In genomic region chr6:142705054-142705453, GRCh38 we compare ENCODE assay signal across 20 cellular contexts.
"Had no signal": no experiment of that assay in that cellular context is flagged by ENCODE, and none has a peak within 500 bp of the region (broad histone marks: within the 10 kb centered on the region; RNA-seq: fewer than 3 reads in every experiment).

No MANE protein-coding gene starts in this region.

- H3K27ac ChIP-seq: colonic mucosa, foreskin keratinocyte, lower lobe of right lung, prostate gland, right lobe of liver, tibial nerve had no signal

- H3K4me3 ChIP-seq: colonic mucosa, lower lobe of right lung, prostate gland, right lobe of liver, spleen, tibial nerve had no signal

- H3K9me3 ChIP-seq: adrenal gland, colonic mucosa, lower lobe of right lung, prostate gland, right lobe of liver, spleen, tibial nerve had no signal

- H3K27me3 ChIP-seq: adrenal gland, colonic mucosa, foreskin keratinocyte, right lobe of liver, spleen, tibial nerve had no signal

- H3K36me3 ChIP-seq: adrenal gland, colonic mucosa, lower lobe of right lung, prostate gland, right lobe of liver, spleen, tibial nerve had no signal

- H3K4me1 ChIP-seq: colonic mucosa, foreskin keratinocyte, prostate gland, right lobe of liver, tibial nerve had no signal

- ATAC-seq: activated T-helper 17 cell treated with anti-CD3 and anti-CD28 coated beads, Interleukin-2, amount 50 U/mL, for 72 hours; foreskin keratinocyte; left cardiac atrium; lower lobe of right lung; right lobe of liver; stimulated activated memory B cell treated with anti-CD40 and anti-IgM and Interleukin-4, amounts not matched to agents 10 μg/mL and 1 μg/mL and 100 μg/mL, for 72 hours had no signal

- DNase-seq: activated CD4-positive, alpha-beta T cell treated with anti-CD3 and anti-CD28 coated beads, Interleukin-2, amount 10 ng/mL, durations not matched to agents 7 days and 5 days; activated CD4-positive, CD25-positive, alpha-beta regulatory T cell; activated CD8-positive, alpha-beta memory T cell treated with anti-CD3 and anti-CD28 coated beads for 24 hours; activated naive CD4-positive, alpha-beta T cell treated with anti-CD3 and anti-CD28 coated beads, Interleukin-2, amount 10 ng/mL, durations not matched to agents 7 days and 5 days; adrenal gland; caudate nucleus; colonic mucosa; foreskin keratinocyte; head of caudate nucleus; left cardiac atrium; lower lobe of right lung; midbrain; right lobe of liver; spleen; stimulated activated CD4-positive, alpha-beta T cell treated with anti-CD3 and anti-CD28 coated beads, Interleukin-1b, Interleukin-23, amount 100 ng/mL, for 48 hours; T1000 had no signal
